In the genomic region with DNA sequence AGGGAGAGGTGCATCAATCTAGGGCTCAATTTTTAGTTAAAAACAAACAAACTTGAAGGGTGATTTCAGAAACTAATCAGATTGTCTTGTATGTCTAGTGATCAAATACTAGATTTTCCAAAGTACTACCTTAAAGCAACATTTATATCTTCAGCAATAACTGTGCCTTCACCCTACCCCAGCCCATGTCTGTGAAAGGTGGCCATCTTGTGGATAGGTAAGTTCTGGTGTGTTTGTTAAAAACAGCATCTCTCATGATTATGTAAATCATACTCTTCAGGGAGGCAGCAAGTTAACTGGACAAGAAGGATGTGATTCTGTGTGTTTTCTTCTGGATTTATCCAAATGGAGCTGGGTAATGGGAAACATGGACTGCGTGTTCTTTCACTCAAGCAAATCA, we compare ENCODE assay signal across 13 cellular contexts.
DNase-seq lines count a peak whose midpoint lies in the region; ATAC-seq, FAIRE-seq and TF ChIP-seq lines count a peak whose summit lies in the region.
"Had no signal": no experiment of that assay in that cellular context is flagged by ENCODE, and none has a peak within 500 bp of the region (broad histone marks: within the 10 kb centered on the region; RNA-seq: fewer than 3 reads in every experiment).

No MANE protein-coding gene starts in this region.

- no peak for DNase-seq in GM06990 (ENCODE audit: extremely low read depth, insufficient read length)
- no peak for DNase-seq in GM18507 (ENCODE audit: extremely low spot score, insufficient read length, low read depth)
- DNase-seq in epithelial cell of proximal tubule (ENCODE audit: low read depth), result no peak
- no peak for DNase-seq in activated naive CD4-positive, alpha-beta T cell treated with anti-CD3 and anti-CD28 coated beads, Interleukin-2, amount 50 U/mL, for 72 hours (ENCODE audit: low spot score in 2 of 2)
- DNase-seq in NCI-H748 (lab: John Stamatoyannopoulos, UW; ENCODE audit: unreplicated experiment), result no peak
- no peak for DNase-seq in amniotic stem cell (lab: John Stamatoyannopoulos, UW)
- DNase-seq: activated naive CD4-positive, alpha-beta T cell; mesenchymal stem cell; NCI-H526 treated with DMSO at 0.1 percent for 48 hours; occipital lobe; T-helper 9 cell had no signal

- H3K9me3 ChIP-seq in Loucy (ENCODE audit: insufficient read depth, low read depth, low read length), result peaks cover 2% of the 10 kb centered on the region; the same call in 1 of the 2 replicates

- no peaks in the 10 kb centered on the region for H3K27me3 ChIP-seq in GM06990 (replicated peaks; ENCODE audit: control insufficient read depth, insufficient read depth, low read length)
- H3K27me3 ChIP-seq in Loucy (ENCODE audit: insufficient read depth, low read length, poor library complexity, severe bottlenecking), result no peaks in the 10 kb centered on the region

- no peaks in the 10 kb centered on the region for H3K36me3 ChIP-seq in GM06990 (ENCODE audit: control insufficient read depth, insufficient read depth, low read length)
- H3K36me3 ChIP-seq in Loucy (ENCODE audit: insufficient read depth, low read length), result no peaks in the 10 kb centered on the region

- H3K4me3 ChIP-seq in GM06990 (replicated peaks; ENCODE audit: low read depth, low read length) (no peak overlapping the region), Loucy (ENCODE audit: low read length, poor library complexity, severe bottlenecking) (no peak overlapping the region), epithelial cell of proximal tubule (ENCODE audit: low read depth, low read length) (no peak overlapping the region)

- no peaks in the 10 kb centered on the region for H3K9me2 ChIP-seq in Loucy (replicated peaks; ENCODE audit: low read depth, low read length)

- H2AFZ ChIP-seq in Loucy (ENCODE audit: low read length), result no peak overlapping the region

- peak; percentile 20 for TF ChIP-seq CTCF in GM06990 (IDR thresholded peaks at IDR 0.05; ENCODE audit: insufficient read depth, low read length, poor library complexity, severe bottlenecking)
- peak; percentile 23; the same call in 1 of the 2 replicates for TF ChIP-seq CTCF in Loucy (conservative IDR thresholded peaks at IDR 0.05; ENCODE audit: low read length)
- TF ChIP-seq CTCF in epithelial cell of proximal tubule (conservative IDR thresholded peaks at IDR 0.05; ENCODE audit: low read depth, low read length), result peak; percentile 13

- FAIRE-seq in GM18507 (lab: Jason Lieb, UNC), result peak; percentile 69

- H4K20me1 ChIP-seq in Loucy (ENCODE audit: insufficient read depth, low read length, poor library complexity, severe bottlenecking), result no peaks in the 10 kb centered on the region

- no peak overlapping the region for H3K27ac Mint-ChIP-seq in activated naive CD4-positive, alpha-beta T cell treated with anti-CD3 and anti-CD28 coated beads, Interleukin-2, amount 50 U/mL, for 72 hours

- no peak overlapping the region for H3K9ac ChIP-seq in Loucy (ENCODE audit: low read depth, low read length, poor library complexity, severe bottlenecking)

- peaks cover 6 to 7% of the 10 kb centered on the region in 2 donors for H3K36me3 Mint-ChIP-seq in activated naive CD4-positive, alpha-beta T cell treated with anti-CD3 and anti-CD28 coated beads, Interleukin-2, amount 50 U/mL, for 72 hours

- no peak for ATAC-seq in HG03342 (IDR thresholded peaks at IDR 0.05; ENCODE audit: unreplicated experiment)
- no peak for ATAC-seq in activated naive CD4-positive, alpha-beta T cell treated with anti-CD3 and anti-CD28 coated beads, Interleukin-2, amount 50 U/mL, for 72 hours

- H3K4me1 ChIP-seq in Loucy (ENCODE audit: insufficient read depth, low read length, poor library complexity, severe bottlenecking), result no peaks in the 10 kb centered on the region

- H3F3A ChIP-seq in Loucy (ENCODE audit: low read depth), result no peaks in the 10 kb centered on the region

- H3K9me3 Mint-ChIP-seq in activated naive CD4-positive, alpha-beta T cell treated with anti-CD3 and anti-CD28 coated beads, Interleukin-2, amount 50 U/mL, for 72 hours, result peaks cover 3 to 7% of the 10 kb centered on the region in 2 donors

- H3K4me2 ChIP-seq in Loucy (ENCODE audit: low read depth, low read length, poor library complexity, severe bottlenecking), result no peak overlapping the region

- no peaks in the 10 kb centered on the region for H3K79me2 ChIP-seq in Loucy (ENCODE audit: insufficient read depth, low read length)
